In genomic region chr12:76820888-76821482, GRCh38 we compare ENCODE assay signal across 8 cellular contexts. TPM values are rescaled to one million over a fixed set of nuclear protein-coding genes. Genes with fewer than 3 reads are reported as not detected.
DNase-seq lines count a peak whose midpoint lies in the region; ATAC-seq and TF ChIP-seq lines count a peak whose summit lies in the region.

No MANE protein-coding gene starts in this region.

- H3K27me3 Mint-ChIP-seq in GM23338 (ENCODE audit: insufficient read depth, low read depth, poor library complexity): no peaks in the 10 kb centered on the region
- no peaks in the 10 kb centered on the region for H3K27me3 Mint-ChIP-seq in immature natural killer cell (ENCODE audit: low read depth in 3 of 3)

- no peak overlapping the region for H3K4me3 ChIP-seq in GM23338

- DNase-seq in AG08396 (ENCODE audit: low spot score) (peak; percentile 60), GM23338 (ENCODE audit: low spot score) (peak; percentile 81), SK-MEL-5 (ENCODE audit: low read depth, low spot score) (peak; percentile 60), foreskin melanocyte (peak; percentile 11), superior temporal gyrus (ENCODE audit: extremely low spot score) (peak; percentile 55), immature natural killer cell (no peak)

- H4K20me1 ChIP-seq in GM23338 (replicated peaks; ENCODE audit: insufficient read depth): no peaks in the 10 kb centered on the region

- H2AFZ ChIP-seq in GM23338: no peak overlapping the region

- H3K9me2 ChIP-seq in GM23338 (ENCODE audit: insufficient read depth): no peaks in the 10 kb centered on the region

- no peaks in the 10 kb centered on the region for H3F3A ChIP-seq in GM23338 (replicated peaks; ENCODE audit: low read depth)

- H3K9me3 Mint-ChIP-seq in GM23338: no peaks in the 10 kb centered on the region
- H3K9me3 Mint-ChIP-seq in immature natural killer cell: no peaks in the 10 kb centered on the region

- peaks cover 4% of the 10 kb centered on the region; the same call in 2 of the 3 replicates for H3K36me3 Mint-ChIP-seq in GM23338 (ENCODE audit: low read depth)
- H3K36me3 Mint-ChIP-seq in immature natural killer cell: peaks cover 8 to 11% (median 9%) of the 10 kb centered on the region in 3 donors

- H3K4me1 Mint-ChIP-seq in GM23338 (no peaks in the 10 kb centered on the region), immature natural killer cell (no peaks in the 10 kb centered on the region)

- in situ Hi-C loops in SK-MEL-5 (cut with HindIII; ENCODE audit: low pct_unique_long_range_greater_than_20kb, low sequenced_read_pairs): no loop called here

- H3K79me2 ChIP-seq in GM23338 (replicated peaks; ENCODE audit: insufficient read depth): no peaks in the 10 kb centered on the region

- H3K4me1 ChIP-seq in GM23338 (ENCODE audit: insufficient read depth): no peaks in the 10 kb centered on the region

- H3K27ac Mint-ChIP-seq in GM23338 (no peak overlapping the region), immature natural killer cell (no peak overlapping the region)

- no peak overlapping the region for H3K4me2 ChIP-seq in GM23338

- no peak overlapping the region for H3K4me3 Mint-ChIP-seq in GM23338
- no peak overlapping the region for H3K4me3 Mint-ChIP-seq in immature natural killer cell

- no peaks in the 10 kb centered on the region for H3K27me3 ChIP-seq in GM23338 (ENCODE audit: insufficient read depth)

- ATAC-seq in GM23338 (peak; percentile 82), GM18502 (IDR thresholded peaks at IDR 0.05; ENCODE audit: poor library complexity, unreplicated experiment) (no peak), GM21528 (IDR thresholded peaks at IDR 0.05; ENCODE audit: low FRiP score, unreplicated experiment) (no peak)

- peak; percentile 80 to 91 for TF ChIP-seq CTCF in GM23338 (conservative IDR thresholded peaks at IDR 0.05; ENCODE audit: low read depth in 2 of 2)

- no peak overlapping the region for H3K27ac ChIP-seq in GM23338 (ENCODE audit: low read depth)

- no peaks in the 10 kb centered on the region for H3K36me3 ChIP-seq in GM23338 (ENCODE audit: insufficient read depth)

TF ChIP-seq in GM23338, 12 proteins besides CTCF, POLR2A, EP300 and RAD21:
- TF ChIP-seq NANOG (IDR thresholded peaks at IDR 0.05; ENCODE audit: borderline replicate concordance): no peak
- TF ChIP-seq ZNF462 (CRISPR knock-in tag; IDR thresholded peaks at IDR 0.05): no peak
- no peak for TF ChIP-seq STAT1 (IDR thresholded peaks at IDR 0.05; ENCODE audit: unreplicated experiment)
- TF ChIP-seq EZH2 (IDR thresholded peaks at IDR 0.05; ENCODE audit: low read depth, unreplicated experiment): no peak
- TF ChIP-seq JUNB (IDR thresholded peaks at IDR 0.05; ENCODE audit: unreplicated experiment): no peak
- no peak for TF ChIP-seq ZNF331 (CRISPR knock-in tag; IDR thresholded peaks at IDR 0.05; ENCODE audit: low read depth)
- no peak for TF ChIP-seq ZNF114 (CRISPR knock-in tag; IDR thresholded peaks at IDR 0.05)
- no peak for TF ChIP-seq REST (IDR thresholded peaks at IDR 0.05; ENCODE audit: unreplicated experiment)

RNA-seq across cellular contexts. Expression of gene ZDHHC17, which starts 57.1 kb away (rescaled TPM):
- 42.4 and 43.5 TPM in 2 replicates for total RNA-seq in GM23338 (2014; rRNA removed; shearing (Covaris generic))
- polyA plus RNA-seq in GM23338 (2016; fragmentation: Nextera tagmentation; extraction: Ambion mirVana) (12.6 and 15.7 TPM in 2 replicates), immature natural killer cell (10 to 100 TPM in 2 of 3 donors, 1 to 10 TPM in 1; 9.2 to 15.8 (median 11.0) TPM)
- 28.7 and 33.5 TPM in 2 replicates for total RNA-seq in SK-MEL-5 (2014; rRNA removed; shearing (Covaris generic))
- 10.0 and 12.4 TPM in 2 replicates for polyA plus RNA-seq in SK-MEL-5 (2015; cell fraction: cytosol; rRNA removed)
- 197 and 202 TPM in 2 replicates for polyA plus RNA-seq in SK-MEL-5 (2015; cell fraction: nucleus; rRNA removed)

RNA-seq across cellular contexts. Expression of gene CSRP2, which starts 57.8 kb away (rescaled TPM):
- 166 and 208 TPM in 2 replicates for total RNA-seq in GM23338 (2014; rRNA removed; shearing (Covaris generic))
- polyA plus RNA-seq in GM23338 (2016; fragmentation: Nextera tagmentation; extraction: Ambion mirVana) (286 and 315 TPM in 2 replicates), immature natural killer cell (under 1 TPM in 2 of 3 donors, not detected in 1; 0.56 to 0.61 TPM)
- 20.2 TPM in 2 replicates for total RNA-seq in SK-MEL-5 (2014; rRNA removed; shearing (Covaris generic))
- 18.8 and 19.6 TPM in 2 replicates for polyA plus RNA-seq in SK-MEL-5 (2015; cell fraction: cytosol; rRNA removed)
- 13.1 and 14.2 TPM in 2 replicates for polyA plus RNA-seq in SK-MEL-5 (2015; cell fraction: nucleus; rRNA removed)

Comparison
In these comparisons a context has a peak if more than half of its experiments do, and no peak if none do; other contexts are left out.
1. DNase-seq: peak in AG08396 (single experiment), GM23338 (single experiment), SK-MEL-5 (single experiment), foreskin melanocyte (single experiment) and superior temporal gyrus (single experiment); none in immature natural killer cell (0 of 3).